ENCODE assay signal across 8 cellular contexts in the genomic region with DNA sequence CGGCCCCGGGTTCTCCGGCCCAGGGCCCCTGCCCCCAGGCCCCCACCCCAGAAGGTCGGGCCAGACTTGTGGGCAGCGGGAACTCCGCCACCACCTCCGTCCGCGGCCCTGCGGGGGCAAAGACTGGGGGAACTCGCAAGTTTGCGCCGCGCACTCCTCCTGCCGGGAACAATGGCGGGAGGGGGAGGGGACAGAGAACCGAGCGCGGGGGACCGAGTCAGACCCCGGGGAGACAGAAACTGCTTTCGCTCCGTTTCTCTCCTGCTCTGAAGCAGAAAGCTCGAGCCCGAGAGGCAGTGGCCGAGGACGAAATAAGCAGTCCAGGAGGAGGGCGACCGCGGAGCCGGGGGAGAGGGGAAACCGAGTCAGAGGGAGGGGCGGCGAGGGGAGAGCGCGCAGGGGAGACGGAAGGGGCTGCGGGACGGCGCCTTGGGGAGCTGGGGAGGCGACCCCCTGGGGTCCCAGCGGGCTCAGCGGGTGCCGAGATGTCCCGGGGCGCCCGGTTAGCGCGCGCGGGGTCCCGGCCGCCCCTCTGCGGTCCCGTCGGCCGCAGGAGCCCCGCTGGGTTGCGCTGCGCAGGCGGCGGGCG. TPM values are rescaled to one million over a fixed set of nuclear protein-coding genes. Genes with fewer than 3 reads are reported as not detected.
DNase-seq lines count a peak whose midpoint lies in the region; ATAC-seq, FAIRE-seq and TF ChIP-seq lines count a peak whose summit lies in the region.

No MANE protein-coding gene starts in this region.

- WGBS in pancreas, 2 donors: 1% methylated on average over 29 to 63 of the region's 63 CpGs

- peak; percentile 14 for ATAC-seq in activated CD8-positive, alpha-beta T cell treated with anti-CD3 and anti-CD28 coated beads for 36 hours
- ATAC-seq in pancreas (peak; percentile 19 to 44 (median 33)), GM19324 (IDR thresholded peaks at IDR 0.05; ENCODE audit: low FRiP score, unreplicated experiment) (no peak), HG02885 (IDR thresholded peaks at IDR 0.05; ENCODE audit: poor library complexity, unreplicated experiment) (no peak)

- POLR2A ChIA-PET in activated CD8-positive, alpha-beta T cell treated with anti-CD3 and anti-CD28 coated beads for 36 hours (lab: Charles Lee): interaction anchor here (1.0 kb wide), 1 partner anchor 78 kb away, joined by 3 read pairs; no protein-coding TSS in a partner anchor

- peaks cover 18% of the 10 kb centered on the region for H3K4me1 Mint-ChIP-seq in activated CD8-positive, alpha-beta T cell treated with anti-CD3 and anti-CD28 coated beads for 36 hours (ENCODE audit: low read depth)

- CTCF ChIA-PET in activated CD8-positive, alpha-beta T cell treated with anti-CD3 and anti-CD28 coated beads for 36 hours (lab: Charles Lee): interaction anchor here (0.7 to 1.6 kb wide), 10 partner anchors 9 to 160 kb away, joined by 3 to 8 read pairs (median 3); no protein-coding TSS in a partner anchor

- H3K27me3 ChIP-seq in pancreas: no peaks in the 10 kb centered on the region

- H3K9me3 Mint-ChIP-seq in activated CD8-positive, alpha-beta T cell treated with anti-CD3 and anti-CD28 coated beads for 36 hours: no peaks in the 10 kb centered on the region

- H3K4me3 ChIP-seq in fibroblast of pulmonary artery (replicated peaks; ENCODE audit: low read depth, low read length) (peak overlapping the region; percentile 92), pancreas (peak overlapping the region; percentile 78 to 97 (median 84))

- no peak for TF ChIP-seq CTCF in activated CD8-positive, alpha-beta T cell treated with anti-CD3 and anti-CD28 coated beads for 36 hours (IDR thresholded peaks at IDR 0.05)
- TF ChIP-seq CTCF in fibroblast of pulmonary artery (IDR thresholded peaks at IDR 0.05; ENCODE audit: low read length, missing control alignments): no peak
- TF ChIP-seq CTCF in pancreas (IDR thresholded peaks at IDR 0.05): no peak
- TF ChIP-seq CTCF in D721Med (IDR thresholded peaks at IDR 0.05; ENCODE audit: insufficient read depth, missing control alignments): no peak

- no peaks in the 10 kb centered on the region for H3K9me3 ChIP-seq in pancreas

- DNase-seq in NCI-H146 (lab: John Stamatoyannopoulos, UW) (peak; percentile 52), NCI-H146 treated with DMSO at 0.1 percent for 48 hours (lab: John Stamatoyannopoulos, UW; ENCODE audit: unreplicated experiment) (no peak), fibroblast of pulmonary artery (ENCODE audit: low read depth) (no peak), pancreas (peak in 5 of 6 donors; percentile 37 to 74 (median 53)), D721Med (ENCODE audit: insufficient read length, low spot score) (no peak)
- DNase-seq in activated CD8-positive, alpha-beta T cell treated with anti-CD3 and anti-CD28 coated beads for 36 hours: peak; percentile 49

- H3K27ac ChIP-seq in pancreas: peak overlapping the region; percentile 39 to 74 (median 58)

- H3K4me3 Mint-ChIP-seq in activated CD8-positive, alpha-beta T cell treated with anti-CD3 and anti-CD28 coated beads for 36 hours: peak overlapping the region; percentile 75

- peaks cover 0 to 6% (median 0%) of the 10 kb centered on the region in 3 donors for H3K4me1 ChIP-seq in pancreas

- H3K27ac Mint-ChIP-seq in activated CD8-positive, alpha-beta T cell treated with anti-CD3 and anti-CD28 coated beads for 36 hours: no peak overlapping the region

- intact Hi-C loops in activated CD8-positive, alpha-beta T cell treated with anti-CD3 and anti-CD28 coated beads for 36 hours (cut with micrococcal nuclease): no loop called here
- intact Hi-C loops in pancreas (cut with DNase I): no loop called here

- no peaks in the 10 kb centered on the region for H3K36me3 ChIP-seq in pancreas

- no peak for FAIRE-seq in pancreas (lab: Jason Lieb, UNC)
- no peak for FAIRE-seq in D721Med (lab: Jason Lieb, UNC)

- no peaks in the 10 kb centered on the region for H3K27me3 Mint-ChIP-seq in activated CD8-positive, alpha-beta T cell treated with anti-CD3 and anti-CD28 coated beads for 36 hours

- no peaks in the 10 kb centered on the region for H3K36me3 Mint-ChIP-seq in activated CD8-positive, alpha-beta T cell treated with anti-CD3 and anti-CD28 coated beads for 36 hours (ENCODE audit: low read depth)

RNA-seq across cellular contexts. Expression of a gene that starts 0.6 kb away (rescaled TPM):
- 10 to 100 TPM; 15.2 to 17.5 TPM for total RNA-seq in activated CD8-positive, alpha-beta T cell treated with anti-CD3 and anti-CD28 coated beads for 36 hours
- 10 to 100 TPM; 22.3 to 40.2 (median 30.5) TPM for total RNA-seq in pancreas
- 10 to 100 TPM; 18.8 to 29.2 TPM for polyA plus RNA-seq in pancreas

Comparison
In these comparisons a context has a peak if more than half of its experiments do, and no peak if none do; other contexts are left out.
1. DNase-seq: peak in NCI-H146 (single experiment), activated CD8-positive, alpha-beta T cell treated with anti-CD3 and anti-CD28 coated beads for 36 hours (single experiment) and pancreas (5 of 6); none in NCI-H146 treated with DMSO at 0.1 percent for 48 hours (single experiment), fibroblast of pulmonary artery (single experiment) and D721Med (single experiment).
2. ATAC-seq: peak in activated CD8-positive, alpha-beta T cell treated with anti-CD3 and anti-CD28 coated beads for 36 hours (single experiment) and pancreas (4 of 4); none in GM19324 (single experiment) and HG02885 (single experiment).